8 cellular contexts compared by ENCODE assay signal in genomic region chr7:25619963-25620799, GRCh38.
DNase-seq lines count a peak whose midpoint lies in the region; ATAC-seq and TF ChIP-seq lines count a peak whose summit lies in the region.

No MANE protein-coding gene starts in this region.

- H3K4me1 ChIP-seq in CD8-positive, alpha-beta T cell (ENCODE audit: insufficient read depth, low read length), result peaks cover 45% of the 10 kb centered on the region
- peaks cover 0 to 41% of the 10 kb centered on the region in 2 donors for H3K4me1 ChIP-seq in naive thymus-derived CD4-positive, alpha-beta T cell (ENCODE audit: control insufficient read depth in 2 of 2, insufficient read depth in 2 of 2, low read length in 2 of 2)

- peak overlapping the region; percentile 84 for H3K27ac Mint-ChIP-seq in CD8-positive, alpha-beta T cell
- H3K27ac Mint-ChIP-seq in naive thymus-derived CD4-positive, alpha-beta T cell, result peak overlapping the region in 8 of 9 donors; percentile 77 to 96 (median 88)

- H3K36me3 ChIP-seq in CD8-positive, alpha-beta T cell (ENCODE audit: insufficient read depth, low read length), result no peaks in the 10 kb centered on the region
- H3K36me3 ChIP-seq in naive thymus-derived CD4-positive, alpha-beta T cell (ENCODE audit: control insufficient read depth in 2 of 3, insufficient read depth in 3 of 3, low read length in 3 of 3), result no peaks in the 10 kb centered on the region

- no peaks in the 10 kb centered on the region for H3K36me3 Mint-ChIP-seq in CD8-positive, alpha-beta T cell
- no peaks in the 10 kb centered on the region for H3K36me3 Mint-ChIP-seq in naive thymus-derived CD4-positive, alpha-beta T cell

- TF ChIP-seq CTCF in CD8-positive, alpha-beta T cell (IDR thresholded peaks at IDR 0.05), result no peak
- TF ChIP-seq CTCF in GM20000 (IDR thresholded peaks at IDR 0.05; ENCODE audit: extremely low read depth, missing control alignments), result no peak

- DNase-seq in CD8-positive, alpha-beta T cell, result peak in 3 of 7 experiments; percentile 3 to 56 (median 15)
- DNase-seq in NCI-H69 (lab: John Stamatoyannopoulos, UW) (peak; percentile 49), cerebellar nuclear complex (lab: John Stamatoyannopoulos, UW) (peak; percentile 26 to 83), GM20000 (ENCODE audit: low spot score) (no peak)
- DNase-seq in naive thymus-derived CD4-positive, alpha-beta T cell, result peak in 7 of 9 donors; percentile 14 to 68 (median 47)

- no peaks in the 10 kb centered on the region for H3K27me3 Mint-ChIP-seq in CD8-positive, alpha-beta T cell (ENCODE audit: low read depth)
- H3K27me3 Mint-ChIP-seq in naive thymus-derived CD4-positive, alpha-beta T cell, result no peaks in the 10 kb centered on the region

- POLR2A ChIA-PET in CD8-positive, alpha-beta T cell (lab: Charles Lee), result no interaction called here
- POLR2A ChIA-PET in naive thymus-derived CD4-positive, alpha-beta T cell (lab: Charles Lee), result interaction anchor here (0.7 kb wide), 1 partner anchor 1045 kb away, joined by 3 read pairs; no protein-coding TSS in a partner anchor

- no peak overlapping the region for H3K27ac ChIP-seq in CD8-positive, alpha-beta T cell (ENCODE audit: low read depth, low read length)
- peak overlapping the region; percentile 29 for H3K27ac ChIP-seq in naive thymus-derived CD4-positive, alpha-beta T cell (ENCODE audit: low read depth, low read length)

- H3K4me3 Mint-ChIP-seq in CD8-positive, alpha-beta T cell, result peak overlapping the region; percentile 63
- peak overlapping the region; percentile 33 to 81 (median 76) for H3K4me3 Mint-ChIP-seq in naive thymus-derived CD4-positive, alpha-beta T cell

- intact Hi-C loops in CD8-positive, alpha-beta T cell (cut with DNase I, micrococcal nuclease), result loop anchor here in 1 of 2 experiments (2.0 to 5.0 kb wide), 2 partner anchors 19 to 48 kb away; no protein-coding TSS in a partner anchor
- intact Hi-C loops in naive thymus-derived CD4-positive, alpha-beta T cell (cut with micrococcal nuclease), result loop anchor here (1.0 to 5.0 kb wide), 3 partner anchors 37 to 233 kb away; no protein-coding TSS in a partner anchor

- H3K27me3 ChIP-seq in CD8-positive, alpha-beta T cell (ENCODE audit: insufficient read depth, low read length), result no peaks in the 10 kb centered on the region
- H3K27me3 ChIP-seq in naive thymus-derived CD4-positive, alpha-beta T cell (ENCODE audit: control insufficient read depth in 2 of 2, insufficient read depth in 2 of 2, low read length in 2 of 2), result no peaks in the 10 kb centered on the region

- peaks cover 57% of the 10 kb centered on the region for H3K4me1 Mint-ChIP-seq in CD8-positive, alpha-beta T cell (ENCODE audit: low read depth)
- peaks cover 13 to 73% (median 64%) of the 10 kb centered on the region in 7 donors for H3K4me1 Mint-ChIP-seq in naive thymus-derived CD4-positive, alpha-beta T cell

- ATAC-seq in CD8-positive, alpha-beta T cell, result peak; percentile 57
- peak; percentile 80 for ATAC-seq in naive thymus-derived CD4-positive, alpha-beta T cell
- no peak for ATAC-seq in GM18511 (IDR thresholded peaks at IDR 0.05; ENCODE audit: unreplicated experiment)
- no peak for ATAC-seq in HG03159 (IDR thresholded peaks at IDR 0.05; ENCODE audit: unreplicated experiment)
- no peak for ATAC-seq in GM18867 (IDR thresholded peaks at IDR 0.05; ENCODE audit: unreplicated experiment)

- H3K9me3 Mint-ChIP-seq in CD8-positive, alpha-beta T cell, result peaks cover 3% of the 10 kb centered on the region
- peaks cover 0 to 5% (median 0%) of the 10 kb centered on the region in 11 donors for H3K9me3 Mint-ChIP-seq in naive thymus-derived CD4-positive, alpha-beta T cell

- no peaks in the 10 kb centered on the region for H3K9me3 ChIP-seq in CD8-positive, alpha-beta T cell (ENCODE audit: low read length)
- H3K9me3 ChIP-seq in naive thymus-derived CD4-positive, alpha-beta T cell (ENCODE audit: control insufficient read depth in 2 of 3, low read length in 3 of 3), result no peaks in the 10 kb centered on the region

- peak overlapping the region; percentile 20 for H3K4me3 ChIP-seq in CD8-positive, alpha-beta T cell (ENCODE audit: low read depth, low read length)
- peak overlapping the region; percentile 19 for H3K4me3 ChIP-seq in naive thymus-derived CD4-positive, alpha-beta T cell (ENCODE audit: low read length)

- CTCF ChIA-PET in CD8-positive, alpha-beta T cell (lab: Charles Lee), result interaction anchor here (0.9 to 2.0 kb wide), 4 partner anchors 9 to 360 kb away, joined by 3 to 6 read pairs (median 4); no protein-coding TSS in a partner anchor
- CTCF ChIA-PET in naive thymus-derived CD4-positive, alpha-beta T cell (lab: Charles Lee), result interaction anchor here (0.6 to 1.4 kb wide), 3 partner anchors 53 to 619 kb away, joined by 3 read pairs; no protein-coding TSS in a partner anchor

Comparison
In these comparisons a context has a peak if more than half of its experiments do, and no peak if none do; other contexts are left out.
1. ATAC-seq: peak in CD8-positive, alpha-beta T cell (single experiment) and naive thymus-derived CD4-positive, alpha-beta T cell (single experiment); none in GM18511 (single experiment), HG03159 (single experiment) and GM18867 (single experiment).